In the genomic region with DNA sequence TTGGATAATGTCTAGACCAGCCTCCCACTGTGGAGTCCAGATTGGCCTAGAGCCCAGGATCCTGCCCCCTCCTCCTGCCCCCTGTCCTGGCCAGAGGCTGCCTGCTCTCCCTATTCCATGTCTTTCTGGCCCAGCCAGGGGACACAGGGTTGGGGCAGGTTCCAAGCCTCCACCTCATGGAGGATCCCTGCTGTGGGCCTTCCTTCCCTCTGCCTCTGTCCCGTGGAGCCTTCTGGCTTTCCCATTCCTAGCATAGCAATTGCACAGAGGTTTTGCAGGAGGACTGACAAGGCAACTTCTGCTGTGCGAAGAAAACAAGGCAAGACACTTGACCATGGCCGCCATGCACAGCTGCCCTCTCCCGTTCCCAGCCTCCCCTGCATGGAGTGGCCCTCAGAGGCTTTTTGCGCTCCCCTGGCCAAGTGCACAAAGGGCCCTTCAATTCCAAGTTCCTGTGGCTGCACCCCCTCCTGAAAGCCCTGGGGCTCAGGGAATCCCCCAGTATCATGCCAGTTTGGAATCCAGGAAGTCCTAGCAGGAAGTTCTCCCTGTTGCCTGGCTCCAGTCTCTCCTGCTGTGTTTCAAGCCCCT, we compare ENCODE assay signal across 13 cellular contexts. TPM values are rescaled to one million over a fixed set of nuclear protein-coding genes. Genes with fewer than 3 reads are reported as not detected.
DNase-seq lines count a peak whose midpoint lies in the region; ATAC-seq and TF ChIP-seq lines count a peak whose summit lies in the region.
"Had no signal": no experiment of that assay in that cellular context is flagged by ENCODE, and none has a peak within 500 bp of the region (broad histone marks: within the 10 kb centered on the region; RNA-seq: fewer than 3 reads in every experiment).

No MANE protein-coding gene starts in this region.

- H3K4me2 ChIP-seq in mammary epithelial cell (ENCODE audit: insufficient read depth, low read depth, low read length): no peak overlapping the region

- DNase-seq in DMS79 treated with DMSO at 0.1 percent for 48 hours (lab: John Stamatoyannopoulos, UW) (peak; percentile 9), DMS79 (lab: John Stamatoyannopoulos, UW) (no peak), mammary epithelial cell (peak; percentile 51), type B pancreatic cell (ENCODE audit: extremely low spot score, unreplicated experiment) (no peak), UCSD-AML1 (lab: John Stamatoyannopoulos, UW; ENCODE audit: unreplicated experiment) (no peak), anterior cingulate cortex (lab: John Stamatoyannopoulos, UW) (no peak)
- DNase-seq in effector memory CD8-positive, alpha-beta T cell: no peak
- DNase-seq: ACHN; activated CD4-positive, CD25-positive, alpha-beta regulatory T cell treated with anti-CD3 and anti-CD28 coated beads, Interleukin-2, amount 50 U/mL, for 72 hours; NCI-H1105 treated with DMSO at 0.1 percent for 48 hours had no signal

- no peak overlapping the region for H3K4me3 ChIP-seq in mammary epithelial cell (replicated peaks in 1 of 3; ENCODE audit: insufficient read depth in 1 of 3, low read depth in 2 of 3, low read length in 3 of 3)
- no peak overlapping the region for H3K4me3 ChIP-seq in mesodermal cell (ENCODE audit: extremely low read depth, insufficient read depth, low read length, poor library complexity, severe bottlenecking)
- H3K4me3 ChIP-seq: SK-N-MC had no signal

- dilution Hi-C loops in mammary epithelial cell (cut with HindIII; ENCODE audit: low sequenced_read_pairs): no loop called here

- H3K27ac ChIP-seq in mammary epithelial cell (ENCODE audit: insufficient read depth, low read depth, low read length) (peak overlapping the region; percentile 100), mesodermal cell (ENCODE audit: low read depth, low read length, severe bottlenecking) (peak overlapping the region; percentile 53)
- H3K27ac ChIP-seq: SK-N-MC had no signal

- H3K36me3 Mint-ChIP-seq in type B pancreatic cell: no peaks in the 10 kb centered on the region
- peaks cover 2% of the 10 kb centered on the region for H3K36me3 Mint-ChIP-seq in effector memory CD8-positive, alpha-beta T cell (ENCODE audit: insufficient read depth)

- no peaks in the 10 kb centered on the region for H4K20me1 ChIP-seq in mammary epithelial cell (ENCODE audit: insufficient read depth, low read length)

- no peak for ATAC-seq in effector memory CD8-positive, alpha-beta T cell (replicated peaks)

- H3K4me3 Mint-ChIP-seq in type B pancreatic cell: no peak overlapping the region
- no peak overlapping the region for H3K4me3 Mint-ChIP-seq in effector memory CD8-positive, alpha-beta T cell

- H3K9me3 ChIP-seq in mammary epithelial cell (replicated peaks; ENCODE audit: insufficient read depth, low read length) (no peaks in the 10 kb centered on the region), mesodermal cell (ENCODE audit: control insufficient read depth, low read length) (no peaks in the 10 kb centered on the region)

- peak overlapping the region; percentile 91 for H3K27ac Mint-ChIP-seq in type B pancreatic cell
- no peak overlapping the region for H3K27ac Mint-ChIP-seq in effector memory CD8-positive, alpha-beta T cell
- H3K27ac Mint-ChIP-seq: activated T-helper 2 cell treated with anti-CD3 and anti-CD28 coated beads, Interferon-gamma antibody, Interleukin-2, Interleukin-4, amounts not matched to agents 10 μg/mL and 5 μg/mL and 100 μg/mL, durations not matched to agents 14 hours and 24 hours and 36 hours had no signal

- peaks cover 3% of the 10 kb centered on the region for H3K27me3 Mint-ChIP-seq in type B pancreatic cell
- peaks cover 17 to 28% of the 10 kb centered on the region in 2 donors for H3K27me3 Mint-ChIP-seq in effector memory CD8-positive, alpha-beta T cell

- BruUV-seq in mammary epithelial cell (replicated peaks; lab: Mats Ljungman, UMichigan): no TSS peak

- intact Hi-C loops in mammary epithelial cell (cut with micrococcal nuclease): no loop called here

- no peaks in the 10 kb centered on the region for H3K27me3 ChIP-seq in mammary epithelial cell (ENCODE audit: insufficient read depth, low read length)

- H3K36me3 ChIP-seq in mammary epithelial cell (ENCODE audit: insufficient read depth, low read length) (no peaks in the 10 kb centered on the region), mesodermal cell (ENCODE audit: control insufficient read depth, insufficient read depth, low read length) (no peaks in the 10 kb centered on the region)

- peaks cover 84% of the 10 kb centered on the region for H3K4me1 ChIP-seq in mammary epithelial cell (ENCODE audit: insufficient read depth, low read length)
- H3K4me1 ChIP-seq in mesodermal cell (ENCODE audit: control insufficient read depth, insufficient read depth, low read length, poor library complexity, severe bottlenecking): peaks cover 52% of the 10 kb centered on the region

- 24% methylated on average over 5 of the region's 5 CpGs for WGBS in mammary epithelial cell (ENCODE audit: low coverage, missing lambda C conversion rate)
- 75 to 86% methylated on average over 5 of the region's 5 CpGs for WGBS in mesodermal cell (ENCODE audit: insufficient coverage in 2 of 2), 2 experiments

- peaks cover 20% of the 10 kb centered on the region for H3K79me2 ChIP-seq in mammary epithelial cell (ENCODE audit: insufficient read depth, low read length)

- TF ChIP-seq CTCF in mammary epithelial cell (conservative IDR thresholded peaks at IDR 0.05 in 1 of 2, IDR thresholded peaks at IDR 0.05 in 1 of 2; ENCODE audit: extremely low read depth in 1 of 2, insufficient read depth in 1 of 2, low read depth in 1 of 2, low read length in 2 of 2) (no peak), type B pancreatic cell (conservative IDR thresholded peaks at IDR 0.05) (no peak)

- peaks cover 25% of the 10 kb centered on the region for H3K4me1 Mint-ChIP-seq in type B pancreatic cell (ENCODE audit: unreplicated experiment)
- peaks cover 5 to 9% of the 10 kb centered on the region in 2 donors for H3K4me1 Mint-ChIP-seq in effector memory CD8-positive, alpha-beta T cell (ENCODE audit: low read depth in 2 of 2)

- in situ Hi-C loops in mammary epithelial cell (cut with MboI; ENCODE audit: low sequenced_read_pairs in 2 of 2): loop anchor here (5.0 to 10.0 kb wide), 5 partner anchors 228 to 835 kb away; partner anchors contain the start of gene KRT5 (in 1 of the 2)

- no peaks in the 10 kb centered on the region for H3K9me3 Mint-ChIP-seq in type B pancreatic cell
- no peaks in the 10 kb centered on the region for H3K9me3 Mint-ChIP-seq in effector memory CD8-positive, alpha-beta T cell
- H3K9me3 Mint-ChIP-seq: activated T-helper 2 cell treated with anti-CD3 and anti-CD28 coated beads, Interferon-gamma antibody, Interleukin-2, Interleukin-4, amounts not matched to agents 10 μg/mL and 5 μg/mL and 100 μg/mL, durations not matched to agents 14 hours and 24 hours and 36 hours had no signal

- H3K9ac ChIP-seq in mammary epithelial cell (ENCODE audit: insufficient read depth, low read length): peak overlapping the region; percentile 60

- CTCF ChIA-PET in mammary epithelial cell (lab: Charles Lee; ENCODE audit: low non-redundant PET): interaction anchor here (0.7 kb wide), 1 partner anchor 129 kb away, joined by 3 read pairs; no protein-coding TSS in a partner anchor

- H2AFZ ChIP-seq in mammary epithelial cell (ENCODE audit: low read depth, low read length): no peak overlapping the region

RNA-seq across cellular contexts. Expression of gene KRT80, which starts 42.1 kb away (rescaled TPM):
- total RNA-seq in mammary epithelial cell: 1 to 10 TPM; 1.8 to 2.7 TPM
- 1.2 TPM for polyA plus RNA-seq in mammary epithelial cell
- polyA minus RNA-seq in mammary epithelial cell: not detected
- 1.1 TPM for polyA plus RNA-seq in mesodermal cell (2013, experiment 1 of 2)
- polyA plus RNA-seq in mesodermal cell (2013, experiment 2 of 2): 0.81 TPM
- 23.1 and 65.1 TPM in 2 replicates for total RNA-seq in type B pancreatic cell (ENCODE audit: low replicate concordance)
- total RNA-seq: activated T-helper 2 cell treated with anti-CD3 and anti-CD28 coated beads, Interferon-gamma antibody, Interleukin-2, Interleukin-4, amounts not matched to agents 10 μg/mL and 5 μg/mL and 100 μg/mL, durations not matched to agents 14 hours and 24 hours and 36 hours had no signal

Comparison
In these comparisons a context has a peak if more than half of its experiments do, and no peak if none do; other contexts are left out.
1. DNase-seq: peak in DMS79 treated with DMSO at 0.1 percent for 48 hours (single experiment) and mammary epithelial cell (single experiment); none in DMS79 (single experiment), type B pancreatic cell (single experiment), UCSD-AML1 (single experiment), effector memory CD8-positive, alpha-beta T cell (0 of 3) and anterior cingulate cortex (0 of 58).